1 cellular context compared by ENCODE assay signal in genomic region chr16:75380870-75381269, GRCh38.
TF ChIP-seq lines count a peak whose summit lies in the region.

No MANE protein-coding gene starts in this region.

TF ChIP-seq in GM23338, 12 proteins besides CTCF, POLR2A, EP300 and RAD21 (continued from another document):
- TF ChIP-seq REST (IDR thresholded peaks at IDR 0.05; ENCODE audit: unreplicated experiment) (no peak), ETS1 (IDR thresholded peaks at IDR 0.05) (no peak), NANOG (IDR thresholded peaks at IDR 0.05; ENCODE audit: borderline replicate concordance) (no peak), ZNF462 (CRISPR knock-in tag; IDR thresholded peaks at IDR 0.05) (no peak), JUNB (IDR thresholded peaks at IDR 0.05; ENCODE audit: unreplicated experiment) (no peak)
